ENCODE assay signal across 9 cellular contexts in genomic region chr12:93208011-93208410, GRCh38.
"Had no signal": no experiment of that assay in that cellular context is flagged by ENCODE, and none has a peak within 500 bp of the region (broad histone marks: within the 10 kb centered on the region; RNA-seq: fewer than 3 reads in every experiment).

No MANE protein-coding gene starts in this region.

- H3K4me3 ChIP-seq: GM23248, HAP-1, K562 had no signal

- H3K36me3 ChIP-seq: HAP-1 had no signal

- H3K27ac ChIP-seq: GM23248 had no signal

- H3K9ac ChIP-seq: GM23248 had no signal

- H2AFZ ChIP-seq: GM23248 had no signal

- ATAC-seq: HCT116, K562 had no signal

- DNase-seq: GM23248, GOT3, H7, HFFc6, IMR-90, KG1 had no signal
